10 cellular contexts compared by ENCODE assay signal in genomic region chr12:9365296-9365695, GRCh38.
DNase-seq lines count a peak whose midpoint lies in the region; ATAC-seq and TF ChIP-seq lines count a peak whose summit lies in the region.
"Had no signal": no experiment of that assay in that cellular context is flagged by ENCODE, and none has a peak within 500 bp of the region (broad histone marks: within the 10 kb centered on the region; RNA-seq: fewer than 3 reads in every experiment).

No MANE protein-coding gene starts in this region.

- no peaks in the 10 kb centered on the region for H3K9me3 Mint-ChIP-seq in natural killer cell treated with Interleukin-12 subunit alpha and Interleukin-12 subunit beta and Interleukin-15 and Interleukin-18, amount 100 ng/mL, for 72 hours
- H3K9me3 Mint-ChIP-seq in natural killer cell: no peaks in the 10 kb centered on the region
- H3K9me3 Mint-ChIP-seq in activated B cell treated with CpG ODN at 0.5 μM for 24 hours: no peaks in the 10 kb centered on the region
- H3K9me3 Mint-ChIP-seq: neural crest cell had no signal

- H3K36me3 Mint-ChIP-seq in natural killer cell treated with Interleukin-12 subunit alpha and Interleukin-12 subunit beta and Interleukin-15 and Interleukin-18, amount 100 ng/mL, for 72 hours: no peaks in the 10 kb centered on the region
- no peaks in the 10 kb centered on the region for H3K36me3 Mint-ChIP-seq in natural killer cell
- no peaks in the 10 kb centered on the region for H3K36me3 Mint-ChIP-seq in activated B cell treated with CpG ODN at 0.5 μM for 24 hours (ENCODE audit: low read depth)

- TF ChIP-seq CTCF in natural killer cell (IDR thresholded peaks at IDR 0.05) (no peak), activated B cell treated with CpG ODN at 0.5 μM for 24 hours (IDR thresholded peaks at IDR 0.05) (no peak)

- ATAC-seq in natural killer cell treated with Interleukin-12 subunit alpha and Interleukin-12 subunit beta and Interleukin-15 and Interleukin-18, amount 100 ng/mL, for 72 hours: no peak
- ATAC-seq in natural killer cell (no peak), activated B cell treated with CpG ODN at 0.5 μM for 24 hours (ENCODE audit: low read depth) (no peak), GM18858 (IDR thresholded peaks at IDR 0.05; ENCODE audit: unreplicated experiment) (no peak)

- no peak for DNase-seq in natural killer cell treated with Interleukin-12 subunit alpha and Interleukin-12 subunit beta and Interleukin-15 and Interleukin-18, amount 100 ng/mL, for 72 hours (ENCODE audit: low spot score)
- no peak for DNase-seq in natural killer cell
- no peak for DNase-seq in activated B cell treated with CpG ODN at 0.5 μM for 24 hours
- peak; percentile 48 for DNase-seq in fibroblast of peridontal ligament (ENCODE audit: extremely low read depth)
- DNase-seq in NCI-H526 treated with DMSO at 0.1 percent for 48 hours (lab: John Stamatoyannopoulos, UW): no peak
- no peak for DNase-seq in 8988T
- DNase-seq in CD1c-positive myeloid dendritic cell (ENCODE audit: extremely low spot score): no peak
- DNase-seq: NCI-H2227 treated with DMSO at 0.1 percent for 48 hours had no signal

- H3K4me3 Mint-ChIP-seq in natural killer cell treated with Interleukin-12 subunit alpha and Interleukin-12 subunit beta and Interleukin-15 and Interleukin-18, amount 100 ng/mL, for 72 hours: peak overlapping the region; percentile 80
- H3K4me3 Mint-ChIP-seq in natural killer cell (no peak overlapping the region), activated B cell treated with CpG ODN at 0.5 μM for 24 hours (peak overlapping the region; percentile 60)
- H3K4me3 Mint-ChIP-seq: neural crest cell had no signal

- peak overlapping the region; percentile 96 for H3K27ac Mint-ChIP-seq in natural killer cell treated with Interleukin-12 subunit alpha and Interleukin-12 subunit beta and Interleukin-15 and Interleukin-18, amount 100 ng/mL, for 72 hours
- H3K27ac Mint-ChIP-seq in natural killer cell (peak overlapping the region in 1 of 2 donors; percentile 62), activated B cell treated with CpG ODN at 0.5 μM for 24 hours (peak overlapping the region; percentile 80)

- H3K27me3 Mint-ChIP-seq in natural killer cell treated with Interleukin-12 subunit alpha and Interleukin-12 subunit beta and Interleukin-15 and Interleukin-18, amount 100 ng/mL, for 72 hours: peaks cover 0 to 22% of the 10 kb centered on the region in 2 donors
- peaks cover 18 to 41% of the 10 kb centered on the region in 2 donors for H3K27me3 Mint-ChIP-seq in natural killer cell (ENCODE audit: low read depth in 2 of 2)
- no peaks in the 10 kb centered on the region for H3K27me3 Mint-ChIP-seq in activated B cell treated with CpG ODN at 0.5 μM for 24 hours

- CTCF ChIA-PET in activated B cell treated with CpG ODN at 0.5 μM for 24 hours (lab: Charles Lee): interaction anchor here (1.3 kb wide), 1 partner anchor 34 kb away, joined by 4 read pairs; no protein-coding TSS in a partner anchor

- H3K4me1 Mint-ChIP-seq in natural killer cell treated with Interleukin-12 subunit alpha and Interleukin-12 subunit beta and Interleukin-15 and Interleukin-18, amount 100 ng/mL, for 72 hours (ENCODE audit: low read depth in 2 of 2): peaks cover 58 to 69% of the 10 kb centered on the region in 2 donors
- peaks cover 23 to 25% of the 10 kb centered on the region in 2 donors for H3K4me1 Mint-ChIP-seq in natural killer cell
- peaks cover 39% of the 10 kb centered on the region for H3K4me1 Mint-ChIP-seq in activated B cell treated with CpG ODN at 0.5 μM for 24 hours

- intact Hi-C loops in natural killer cell (cut with micrococcal nuclease) (no loop called here), activated B cell treated with CpG ODN at 0.5 μM for 24 hours (cut with micrococcal nuclease) (no loop called here)

- POLR2A ChIA-PET in activated B cell treated with CpG ODN at 0.5 μM for 24 hours (lab: Charles Lee): interaction anchor here (0.8 kb wide), 1 partner anchor 36 kb away, joined by 3 read pairs; no protein-coding TSS in a partner anchor
